In the genomic region with DNA sequence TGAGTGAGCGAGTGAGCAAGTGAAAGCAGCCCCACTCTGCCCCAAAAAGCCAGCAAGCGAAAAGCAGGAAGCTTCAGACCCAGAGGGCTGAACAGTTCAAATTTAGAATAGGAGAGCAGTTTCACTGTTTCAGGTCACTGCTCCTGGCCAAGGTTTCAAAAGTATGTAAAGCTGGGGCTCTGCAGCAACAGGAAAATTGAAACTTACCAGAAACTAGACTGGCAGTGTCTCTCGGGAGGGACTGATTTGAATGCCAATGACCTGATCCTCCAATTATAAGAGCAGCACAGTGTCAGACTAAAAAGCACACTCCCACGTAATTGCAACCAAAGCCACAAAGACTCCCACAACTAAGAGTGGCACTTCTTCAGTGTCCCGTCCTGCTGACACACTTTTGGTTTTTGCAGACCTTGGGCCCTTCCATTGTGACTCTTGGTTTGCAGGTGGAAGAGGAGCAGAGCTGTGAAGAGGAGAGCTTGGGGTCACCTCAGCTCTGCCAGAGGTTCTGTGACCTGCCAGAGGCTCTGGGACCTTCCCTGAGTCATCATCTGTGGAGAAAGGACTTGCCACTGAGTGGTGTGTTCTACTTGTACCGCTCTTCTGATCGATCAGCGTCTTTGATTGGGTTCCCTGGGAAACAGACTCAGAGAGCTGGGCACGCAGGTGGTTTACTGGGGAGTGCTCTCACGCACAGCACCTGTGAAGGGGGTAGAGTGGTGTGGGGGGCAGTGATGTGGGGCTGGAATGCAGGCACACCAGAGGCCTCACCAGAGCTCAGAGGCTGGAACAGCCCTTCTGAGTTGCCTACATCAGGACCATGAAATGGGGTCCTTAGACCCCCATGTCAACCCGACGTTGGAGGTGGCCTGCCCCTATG, we compare ENCODE assay signal across 9 cellular contexts. TPM values are rescaled to one million over a fixed set of nuclear protein-coding genes. Genes with fewer than 3 reads are reported as not detected.
DNase-seq lines count a peak whose midpoint lies in the region; ATAC-seq, FAIRE-seq and TF ChIP-seq lines count a peak whose summit lies in the region.
"Had no signal": no experiment of that assay in that cellular context is flagged by ENCODE, and none has a peak within 500 bp of the region (broad histone marks: within the 10 kb centered on the region; RNA-seq: fewer than 3 reads in every experiment).

No MANE protein-coding gene starts in this region.

- peaks cover 0 to 54% (median 19%) of the 10 kb centered on the region in 6 donors for H3K4me1 ChIP-seq in spleen

- no peak overlapping the region for H3K4me3 Mint-ChIP-seq in activated B cell treated with CpG ODN at 0.5 μM for 24 hours

- TF ChIP-seq CTCF in GM10248 (IDR thresholded peaks at IDR 0.05; ENCODE audit: control extremely low read depth, extremely low read depth, low read depth, missing control alignments) (no peak), activated B cell treated with CpG ODN at 0.5 μM for 24 hours (IDR thresholded peaks at IDR 0.05) (no peak), spleen (IDR thresholded peaks at IDR 0.05 in 8 of 11, conservative IDR thresholded peaks at IDR 0.05 in 3 of 11) (no peak), D721Med (IDR thresholded peaks at IDR 0.05; ENCODE audit: insufficient read depth, missing control alignments) (no peak)

- no peaks in the 10 kb centered on the region for H3K9me3 Mint-ChIP-seq in activated B cell treated with CpG ODN at 0.5 μM for 24 hours

- no peak overlapping the region for H3K27ac ChIP-seq in spleen

- peak; percentile 75 for ATAC-seq in GM19395 (IDR thresholded peaks at IDR 0.05; ENCODE audit: unreplicated experiment)
- ATAC-seq in HG03103 (IDR thresholded peaks at IDR 0.05; ENCODE audit: low read depth, unreplicated experiment): peak; percentile 67
- peak; percentile 87 for ATAC-seq in activated B cell treated with CpG ODN at 0.5 μM for 24 hours (ENCODE audit: low read depth)
- no peak for ATAC-seq in left cardiac atrium

- H3K9me3 ChIP-seq in spleen: peaks cover 0 to 12% (median 11%) of the 10 kb centered on the region in 8 donors

- H3K36me3 Mint-ChIP-seq in activated B cell treated with CpG ODN at 0.5 μM for 24 hours (ENCODE audit: low read depth): no peaks in the 10 kb centered on the region

- CTCF ChIA-PET in GM10248 (lab: Yijun Ruan, JAX): interaction anchor here (1.0 to 4.7 kb wide), 4 partner anchors 9 to 190 kb away, joined by 3 to 48 read pairs (median 10); no protein-coding TSS in a partner anchor
- CTCF ChIA-PET in activated B cell treated with CpG ODN at 0.5 μM for 24 hours (lab: Charles Lee): interaction anchor here (1.0 to 2.8 kb wide), 3 partner anchors 10 to 226 kb away, joined by 4 to 14 read pairs (median 5); no protein-coding TSS in a partner anchor

- H3K4me3 ChIP-seq in spleen: no peak overlapping the region

- no peak for FAIRE-seq in D721Med (lab: Jason Lieb, UNC)

- H3K27me3 ChIP-seq in spleen (replicated peaks in 1 of 7): no peaks in the 10 kb centered on the region

- DNase-seq in GM10248 (ENCODE audit: extremely low spot score) (peak; percentile 78), activated B cell treated with CpG ODN at 0.5 μM for 24 hours (peak; percentile 42), left cardiac atrium (no peak), spleen (no peak), D721Med (ENCODE audit: insufficient read length, low spot score) (no peak), cerebellum (ENCODE audit: low spot score) (no peak)
- DNase-seq: NCI-H82 had no signal

- H3K27me3 Mint-ChIP-seq in activated B cell treated with CpG ODN at 0.5 μM for 24 hours: peaks cover 3% of the 10 kb centered on the region

- POLR2A ChIA-PET in GM10248 (lab: Yijun Ruan, JAX) (interaction anchor here (0.6 to 1.3 kb wide), 2 partner anchors 10 to 184 kb away, joined by 3 to 10 read pairs; no protein-coding TSS in a partner anchor), activated B cell treated with CpG ODN at 0.5 μM for 24 hours (lab: Charles Lee) (interaction anchor here (0.6 to 2.3 kb wide), 14 partner anchors 8 to 226 kb away, joined by 3 to 29 read pairs (median 4); a partner anchor contains a TSS)

- peaks cover 14% of the 10 kb centered on the region for H3K4me1 Mint-ChIP-seq in activated B cell treated with CpG ODN at 0.5 μM for 24 hours

- 49 to 59% (median 56%) methylated on average over 9 to 12 of the region's 12 CpGs for WGBS in spleen, 5 donors

- no peaks in the 10 kb centered on the region for H3K36me3 ChIP-seq in spleen

- no peak for TF ChIP-seq POLR2A in spleen (IDR thresholded peaks at IDR 0.05)

- no peak overlapping the region for H3K27ac Mint-ChIP-seq in activated B cell treated with CpG ODN at 0.5 μM for 24 hours

- intact Hi-C loops in activated B cell treated with CpG ODN at 0.5 μM for 24 hours (cut with micrococcal nuclease) (loop anchor here (1.0 kb wide), 7 partner anchors 9 to 192 kb away; a partner anchor contains a TSS), left cardiac atrium (cut with DNase I) (no loop called here), spleen (cut with DNase I; ENCODE audit: low total_unique reads) (no loop called here)

RNA-seq across cellular contexts. Expression of a gene that starts 52.7 kb away (rescaled TPM):
- total RNA-seq in activated B cell treated with CpG ODN at 0.5 μM for 24 hours (not detected in 2 replicates), left cardiac atrium (100 to 1,000 TPM in 1 of 2 donors, 10 to 100 TPM in 1; 45.2 to 124 TPM), spleen (1 to 10 TPM in 3 of 7 donors, under 1 TPM in 4; 0.34 to 1.6 (median 0.98) TPM), cerebellum (9.7 TPM)
- polyA plus RNA-seq in spleen: 1 to 10 TPM in 1 of 3 donors, under 1 TPM in 2; 0.15 to 1.5 (median 0.86) TPM

Comparison
In these comparisons a context has a peak if more than half of its experiments do, and no peak if none do; other contexts are left out.
1. DNase-seq: peak in GM10248 (single experiment) and activated B cell treated with CpG ODN at 0.5 μM for 24 hours (single experiment); none in left cardiac atrium (single experiment), spleen (single experiment), D721Med (single experiment) and cerebellum (single experiment).
2. ATAC-seq: peak in GM19395 (single experiment), HG03103 (single experiment) and activated B cell treated with CpG ODN at 0.5 μM for 24 hours (single experiment); none in left cardiac atrium (0 of 2).